ENCODE assay signal across 1 cellular context in the genomic region with DNA sequence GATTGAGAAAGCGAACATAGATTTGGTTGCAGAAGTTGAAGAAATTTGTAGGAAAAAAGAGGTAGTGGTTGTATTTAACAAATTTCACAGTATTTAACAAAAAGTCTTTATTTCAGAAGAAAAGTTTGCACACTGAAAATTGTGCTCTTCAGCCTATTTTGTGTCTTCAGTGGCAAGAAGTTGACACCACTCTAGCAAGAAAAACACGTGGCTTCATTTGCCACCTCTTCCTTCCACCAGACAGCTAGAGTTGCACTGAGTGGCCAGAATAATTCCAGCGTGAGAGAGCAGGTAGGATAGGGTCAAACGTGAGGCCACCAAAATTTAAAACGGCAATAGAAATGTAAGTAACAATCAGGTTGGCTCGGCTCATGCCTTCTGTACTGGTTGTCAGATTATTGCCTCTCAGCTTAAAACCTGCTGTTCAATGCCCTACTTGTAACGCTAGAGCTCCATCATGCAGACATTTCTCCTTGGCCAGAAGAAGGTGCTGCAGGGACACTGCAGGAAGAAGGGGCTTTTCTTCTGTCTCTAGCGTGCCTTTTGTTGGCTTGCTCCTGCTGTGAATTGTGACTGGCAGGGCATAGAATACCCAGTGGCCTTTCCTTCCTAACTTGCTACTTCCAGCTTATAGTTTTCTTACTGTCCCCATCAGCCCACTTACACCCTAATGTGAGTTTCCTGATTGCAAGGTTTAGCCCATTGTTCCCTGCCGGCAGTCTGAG.
TF ChIP-seq lines count a peak whose summit lies in the region.

No MANE protein-coding gene starts in this region.

TF ChIP-seq in GM23338, 12 proteins besides CTCF, POLR2A, EP300 and RAD21:
- TF ChIP-seq ETS1 (IDR thresholded peaks at IDR 0.05), result no peak
- TF ChIP-seq, protein P1, sequence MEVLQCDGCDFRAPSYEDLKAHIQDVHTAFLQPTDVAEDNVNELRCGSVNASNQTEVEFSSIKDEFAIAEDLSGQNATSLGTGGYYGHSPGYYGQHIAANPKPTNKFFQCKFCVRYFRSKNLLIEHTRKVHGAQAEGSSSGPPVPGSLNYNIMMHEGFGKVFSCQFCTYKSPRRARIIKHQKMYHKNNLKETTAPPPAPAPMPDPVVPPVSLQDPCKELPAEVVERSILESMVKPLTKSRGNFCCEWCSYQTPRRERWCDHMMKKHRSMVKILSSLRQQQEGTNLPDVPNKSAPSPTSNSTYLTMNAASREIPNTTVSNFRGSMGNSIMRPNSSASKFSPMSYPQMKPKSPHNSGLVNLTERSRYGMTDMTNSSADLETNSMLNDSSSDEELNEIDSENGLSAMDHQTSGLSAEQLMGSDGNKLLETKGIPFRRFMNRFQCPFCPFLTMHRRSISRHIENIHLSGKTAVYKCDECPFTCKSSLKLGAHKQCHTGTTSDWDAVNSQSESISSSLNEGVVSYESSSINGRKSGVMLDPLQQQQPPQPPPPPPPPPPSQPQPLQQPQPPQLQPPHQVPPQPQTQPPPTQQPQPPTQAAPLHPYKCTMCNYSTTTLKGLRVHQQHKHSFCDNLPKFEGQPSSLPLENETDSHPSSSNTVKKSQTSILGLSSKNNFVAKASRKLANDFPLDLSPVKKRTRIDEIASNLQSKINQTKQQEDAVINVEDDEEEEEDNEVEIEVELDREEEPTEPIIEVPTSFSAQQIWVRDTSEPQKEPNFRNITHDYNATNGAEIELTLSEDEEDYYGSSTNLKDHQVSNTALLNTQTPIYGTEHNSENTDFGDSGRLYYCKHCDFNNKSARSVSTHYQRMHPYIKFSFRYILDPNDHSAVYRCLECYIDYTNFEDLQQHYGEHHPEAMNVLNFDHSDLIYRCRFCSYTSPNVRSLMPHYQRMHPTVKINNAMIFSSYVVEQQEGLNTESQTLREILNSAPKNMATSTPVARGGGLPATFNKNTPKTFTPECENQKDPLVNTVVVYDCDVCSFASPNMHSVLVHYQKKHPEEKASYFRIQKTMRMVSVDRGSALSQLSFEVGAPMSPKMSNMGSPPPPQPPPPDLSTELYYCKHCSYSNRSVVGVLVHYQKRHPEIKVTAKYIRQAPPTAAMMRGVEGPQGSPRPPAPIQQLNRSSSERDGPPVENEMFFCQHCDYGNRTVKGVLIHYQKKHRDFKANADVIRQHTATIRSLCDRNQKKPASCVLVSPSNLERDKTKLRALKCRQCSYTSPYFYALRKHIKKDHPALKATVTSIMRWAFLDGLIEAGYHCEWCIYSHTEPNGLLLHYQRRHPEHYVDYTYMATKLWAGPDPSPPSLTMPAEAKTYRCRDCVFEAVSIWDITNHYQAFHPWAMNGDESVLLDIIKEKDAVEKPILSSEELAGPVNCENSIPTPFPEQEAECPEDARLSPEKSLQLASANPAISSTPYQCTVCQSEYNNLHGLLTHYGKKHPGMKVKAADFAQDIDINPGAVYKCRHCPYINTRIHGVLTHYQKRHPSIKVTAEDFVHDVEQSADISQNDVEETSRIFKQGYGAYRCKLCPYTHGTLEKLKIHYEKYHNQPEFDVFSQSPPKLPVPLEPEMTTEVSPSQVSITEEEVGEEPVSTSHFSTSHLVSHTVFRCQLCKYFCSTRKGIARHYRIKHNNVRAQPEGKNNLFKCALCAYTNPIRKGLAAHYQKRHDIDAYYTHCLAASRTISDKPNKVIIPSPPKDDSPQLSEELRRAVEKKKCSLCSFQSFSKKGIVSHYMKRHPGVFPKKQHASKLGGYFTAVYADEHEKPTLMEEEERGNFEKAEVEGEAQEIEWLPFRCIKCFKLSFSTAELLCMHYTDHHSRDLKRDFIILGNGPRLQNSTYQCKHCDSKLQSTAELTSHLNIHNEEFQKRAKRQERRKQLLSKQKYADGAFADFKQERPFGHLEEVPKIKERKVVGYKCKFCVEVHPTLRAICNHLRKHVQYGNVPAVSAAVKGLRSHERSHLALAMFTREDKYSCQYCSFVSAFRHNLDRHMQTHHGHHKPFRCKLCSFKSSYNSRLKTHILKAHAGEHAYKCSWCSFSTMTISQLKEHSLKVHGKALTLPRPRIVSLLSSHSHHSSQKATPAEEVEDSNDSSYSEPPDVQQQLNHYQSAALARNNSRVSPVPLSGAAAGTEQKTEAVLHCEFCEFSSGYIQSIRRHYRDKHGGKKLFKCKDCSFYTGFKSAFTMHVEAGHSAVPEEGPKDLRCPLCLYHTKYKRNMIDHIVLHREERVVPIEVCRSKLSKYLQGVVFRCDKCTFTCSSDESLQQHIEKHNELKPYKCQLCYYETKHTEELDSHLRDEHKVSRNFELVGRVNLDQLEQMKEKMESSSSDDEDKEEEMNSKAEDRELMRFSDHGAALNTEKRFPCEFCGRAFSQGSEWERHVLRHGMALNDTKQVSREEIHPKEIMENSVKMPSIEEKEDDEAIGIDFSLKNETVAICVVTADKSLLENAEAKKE (CRISPR knock-in tag; IDR thresholded peaks at IDR 0.05), result peak; percentile 85
TF ChIP-seq in GM23338: peak in this region for 1.
